1 cellular context compared by ENCODE assay signal in the genomic region with DNA sequence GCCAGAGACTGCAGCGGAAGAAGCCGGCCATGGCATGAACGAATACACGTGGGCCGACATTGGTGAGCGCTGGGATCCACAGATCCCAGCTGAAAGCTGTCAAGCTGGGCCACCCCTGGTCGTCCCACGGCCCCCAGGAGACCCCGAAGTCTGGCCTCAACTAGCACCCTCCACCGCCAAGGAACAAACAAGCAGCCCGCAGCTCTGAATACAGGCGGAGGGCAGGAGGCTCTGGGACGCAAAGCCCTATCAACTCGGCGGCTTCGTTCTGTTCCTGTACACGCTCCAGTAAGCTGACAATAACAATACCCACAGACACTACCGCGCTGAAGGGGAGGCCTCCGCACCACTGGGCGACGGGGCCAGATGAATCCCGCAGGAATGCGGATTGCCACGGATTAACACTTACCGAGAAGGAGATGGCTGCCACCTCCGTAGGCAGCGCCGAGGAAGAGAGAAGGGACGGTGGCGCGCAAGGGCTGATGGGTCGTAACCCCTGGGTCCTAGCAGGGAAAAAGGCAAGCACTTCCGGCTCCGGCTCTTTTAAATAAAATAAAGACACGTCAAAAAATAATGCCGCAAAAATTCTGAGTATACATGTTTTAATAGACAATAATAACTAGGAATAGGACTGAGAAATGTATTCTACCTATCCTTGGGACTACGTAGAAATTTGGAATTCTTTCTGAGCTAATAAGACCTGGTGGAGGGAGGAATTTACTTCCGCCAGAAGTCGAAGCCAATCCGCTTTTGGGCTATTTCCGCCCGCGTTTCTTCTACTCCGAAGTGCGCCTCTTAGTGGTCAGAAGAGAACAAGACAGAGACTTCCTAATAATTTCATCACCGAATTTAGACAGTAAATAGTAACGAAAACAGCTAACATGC.
TF ChIP-seq lines count a peak whose summit lies in the region.

Gene RPL32 (minus strand): TSS at position 481 of the 885 bp plus-strand sequence. CDS start 1,328 bp downstream, outside the sequence.

TF ChIP-seq in IMR-90, 13 proteins besides CTCF, POLR2A, EP300 and RAD21 (continued from another document):
- TF ChIP-seq, protein P1, sequence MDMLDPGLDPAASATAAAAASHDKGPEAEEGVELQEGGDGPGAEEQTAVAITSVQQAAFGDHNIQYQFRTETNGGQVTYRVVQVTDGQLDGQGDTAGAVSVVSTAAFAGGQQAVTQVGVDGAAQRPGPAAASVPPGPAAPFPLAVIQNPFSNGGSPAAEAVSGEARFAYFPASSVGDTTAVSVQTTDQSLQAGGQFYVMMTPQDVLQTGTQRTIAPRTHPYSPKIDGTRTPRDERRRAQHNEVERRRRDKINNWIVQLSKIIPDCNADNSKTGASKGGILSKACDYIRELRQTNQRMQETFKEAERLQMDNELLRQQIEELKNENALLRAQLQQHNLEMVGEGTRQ (IDR thresholded peaks at IDR 0.05; ENCODE audit: low read depth, low read length): no peak
- TF ChIP-seq ELK1 (IDR thresholded peaks at IDR 0.05; ENCODE audit: borderline replicate concordance, low read depth, low read length) (peak; percentile 83; the same call in 1 of the 2 replicates), CHD1 (IDR thresholded peaks at IDR 0.05; ENCODE audit: low read depth, low read length) (no peak), RCOR1 (IDR thresholded peaks at IDR 0.05; ENCODE audit: insufficient replicate concordance, low read length) (no peak), BHLHE40 (IDR thresholded peaks at IDR 0.05; ENCODE audit: low read depth, low read length) (no peak), RFX5 (IDR thresholded peaks at IDR 0.05; ENCODE audit: low read depth, low read length) (no peak), SMC3 (IDR thresholded peaks at IDR 0.05; ENCODE audit: low read depth, low read length) (peak; percentile 37; the same call in 1 of the 2 replicates), MAZ (IDR thresholded peaks at IDR 0.05; ENCODE audit: borderline replicate concordance, low read depth, low read length) (no peak)
